22 cellular contexts compared by ENCODE assay signal in the genomic region with DNA sequence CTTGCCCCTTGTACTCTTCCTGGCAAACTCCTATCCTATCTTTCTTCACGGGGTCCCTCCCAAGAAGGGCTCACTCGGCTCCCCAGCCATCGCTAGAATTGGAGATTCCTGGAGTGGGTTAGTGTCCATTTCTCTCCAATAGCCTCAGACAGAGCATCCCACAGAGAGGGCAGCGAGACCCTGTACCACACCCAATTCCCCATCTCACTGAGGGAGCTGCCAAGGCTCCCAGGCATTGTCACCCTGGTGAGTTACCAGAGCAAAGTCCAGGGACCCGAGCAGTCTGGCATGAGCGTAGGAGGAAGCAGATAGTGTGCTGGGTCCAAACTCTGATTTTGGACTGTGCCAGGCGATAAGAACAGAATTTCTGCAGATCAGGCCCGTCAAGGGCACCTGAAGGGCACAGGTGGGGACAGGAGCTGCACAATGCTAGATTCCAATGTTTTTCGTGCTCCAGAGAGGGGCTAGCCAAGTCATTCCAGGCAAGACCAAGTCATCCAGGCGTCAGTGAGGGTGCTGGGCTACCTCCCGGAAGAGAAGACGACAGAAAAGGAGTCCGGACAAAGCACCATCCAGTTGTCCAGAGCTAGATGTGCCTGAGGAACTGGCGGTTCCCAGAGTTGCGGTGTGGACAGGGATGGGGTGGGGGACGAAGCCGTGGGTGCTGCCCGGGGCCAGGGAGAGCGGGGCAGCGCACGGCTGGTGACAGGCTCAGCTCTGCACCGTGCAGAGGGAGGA. TPM values are rescaled to one million over a fixed set of nuclear protein-coding genes. Genes with fewer than 3 reads are reported as not detected.
DNase-seq lines count a peak whose midpoint lies in the region; ATAC-seq and TF ChIP-seq lines count a peak whose summit lies in the region.
"Had no signal": no experiment of that assay in that cellular context is flagged by ENCODE, and none has a peak within 500 bp of the region (broad histone marks: within the 10 kb centered on the region; RNA-seq: fewer than 3 reads in every experiment).

No MANE protein-coding gene starts in this region.

- H3K27me3 Mint-ChIP-seq in CD14-positive monocyte (ENCODE audit: low read depth in 3 of 3) (peaks cover 27 to 36% (median 31%) of the 10 kb centered on the region in 3 donors), neural crest cell (ENCODE audit: low read depth) (no peaks in the 10 kb centered on the region)

- no peaks in the 10 kb centered on the region for H3K27me3 ChIP-seq in Peyer's patch
- peaks cover 15% of the 10 kb centered on the region; the same call in 1 of the 2 replicates for H3K27me3 ChIP-seq in iPS DF 6.9 (ENCODE audit: control insufficient read depth, insufficient read depth, low read length)

- H3K36me3 ChIP-seq in Peyer's patch = peaks cover 0 to 16% (median 0%) of the 10 kb centered on the region in 3 donors
- no peaks in the 10 kb centered on the region for H3K36me3 ChIP-seq in iPS DF 6.9 (ENCODE audit: control insufficient read depth, insufficient read depth, low read length)

- intact Hi-C loops in CD14-positive monocyte (cut with micrococcal nuclease) = no loop called here

- no peak for TF ChIP-seq CTCF in CD14-positive monocyte (IDR thresholded peaks at IDR 0.05)
- no peak for TF ChIP-seq CTCF in Peyer's patch (IDR thresholded peaks at IDR 0.05)
- TF ChIP-seq CTCF in neural crest cell (conservative IDR thresholded peaks at IDR 0.05) = no peak

- H3K4me3 Mint-ChIP-seq in CD14-positive monocyte (peak overlapping the region; percentile 4 to 79), neural crest cell (no peak overlapping the region)
- H3K4me3 Mint-ChIP-seq: central memory CD8-positive, alpha-beta T cell; stimulated activated memory B cell treated with anti-CD40 and anti-IgM and Interleukin-4, amounts not matched to agents 10 μg/mL and 1 μg/mL and 100 μg/mL, for 72 hours had no signal

- peak overlapping the region in 3 of 4 donors; percentile 57 to 93 (median 90) for H3K27ac ChIP-seq in Peyer's patch
- no peak overlapping the region for H3K27ac ChIP-seq in iPS DF 6.9 (ENCODE audit: low read length)
- H3K27ac ChIP-seq: GM23248 had no signal

- no peak for DNase-seq in CD14-positive monocyte (ENCODE audit: low spot score)
- peak in 2 of 3 donors; percentile 84 for DNase-seq in Peyer's patch
- DNase-seq in iPS DF 6.9 (ENCODE audit: low read depth, low spot score) = no peak
- DNase-seq in neural crest cell (ENCODE audit: low read depth, low spot score) = no peak
- no peak for DNase-seq in NCI-H2081 (lab: John Stamatoyannopoulos, UW)
- no peak for DNase-seq in stimulated activated naive CD4-positive, alpha-beta T cell treated with Interleukin-2 at 50 U/mL for 16 hours (lab: John Stamatoyannopoulos, UW)
- no peak for DNase-seq in SKM-1 (lab: John Stamatoyannopoulos, UW; ENCODE audit: unreplicated experiment)
- DNase-seq: activated CD4-positive, alpha-beta T cell treated with anti-CD3 and anti-CD28 coated beads for 48 hours; amygdala; CD4-positive, CD25-positive, alpha-beta regulatory T cell; effector memory CD4-positive, alpha-beta T cell; MM.1S; NCI-H2227 treated with DMSO at 0.1 percent for 48 hours; NCI-H774; stimulated activated CD4-positive, alpha-beta T cell treated with anti-CD3 and anti-CD28 coated beads, Interleukin-1b, Interleukin-23, amount 100 ng/mL, for 48 hours; T-helper 1 cell had no signal

- H3K4me1 Mint-ChIP-seq in CD14-positive monocyte (peaks cover 2% of the 10 kb centered on the region), neural crest cell (no peaks in the 10 kb centered on the region)
- H3K4me1 Mint-ChIP-seq: stimulated activated memory B cell treated with anti-CD40 and anti-IgM and Interleukin-4, amounts not matched to agents 10 μg/mL and 1 μg/mL and 100 μg/mL, for 72 hours had no signal

- H3K27ac Mint-ChIP-seq in CD14-positive monocyte = no peak overlapping the region
- peak overlapping the region; percentile 1 for H3K27ac Mint-ChIP-seq in neural crest cell (ENCODE audit: unreplicated experiment)
- H3K27ac Mint-ChIP-seq: CD4-positive, CD25-positive, alpha-beta regulatory T cell; stimulated activated memory B cell treated with anti-CD40 and anti-IgM and Interleukin-4, amounts not matched to agents 10 μg/mL and 1 μg/mL and 100 μg/mL, for 72 hours had no signal

- TF ChIP-seq POLR2A in Peyer's patch (IDR thresholded peaks at IDR 0.05) = peak; percentile 25 to 35

- WGBS in iPS DF 6.9 (ENCODE audit: insufficient coverage, insufficient read length) = no CpG with 5 or more reads among the region's 22 CpGs

- H3K9me3 ChIP-seq in Peyer's patch (no peaks in the 10 kb centered on the region), iPS DF 6.9 (ENCODE audit: control insufficient read depth, insufficient read depth, low read length) (no peaks in the 10 kb centered on the region)

- no peak for ATAC-seq in HG02885 (IDR thresholded peaks at IDR 0.05; ENCODE audit: poor library complexity, unreplicated experiment)
- ATAC-seq: stimulated activated memory B cell treated with anti-CD40 and anti-IgM and Interleukin-4, amounts not matched to agents 10 μg/mL and 1 μg/mL and 100 μg/mL, for 72 hours had no signal

- H3K9me3 Mint-ChIP-seq in CD14-positive monocyte (peaks cover 9 to 34% (median 20%) of the 10 kb centered on the region in 7 donors), neural crest cell (no peaks in the 10 kb centered on the region)
- H3K9me3 Mint-ChIP-seq: central memory CD8-positive, alpha-beta T cell had no signal

- peaks cover 3 to 6% of the 10 kb centered on the region in 2 donors for H3K36me3 Mint-ChIP-seq in CD14-positive monocyte
- H3K36me3 Mint-ChIP-seq in neural crest cell (ENCODE audit: low read depth) = peaks cover 12% of the 10 kb centered on the region

- H3K4me3 ChIP-seq in Peyer's patch (peak overlapping the region in 2 of 4 donors; percentile 42 to 60), iPS DF 6.9 (ENCODE audit: low read length) (0 out of 2 replicates have a peak overlapping the region, but pooled peaks have one; percentile 1)
- H3K4me3 ChIP-seq: lung, tibial nerve had no signal

- H3K4me1 ChIP-seq in Peyer's patch = peaks cover 0 to 12% (median 0%) of the 10 kb centered on the region in 4 donors
- peaks cover 2% of the 10 kb centered on the region; the same call in 1 of the 2 replicates for H3K4me1 ChIP-seq in iPS DF 6.9 (ENCODE audit: control insufficient read depth, insufficient read depth, low read length)
- H3K4me1 ChIP-seq: tibial nerve had no signal

RNA-seq across cellular contexts. Expression of gene AKR7A3, which starts 15.3 kb away (rescaled TPM):
- polyA plus RNA-seq in CD14-positive monocyte = under 1 TPM in 1 of 2 donors, not detected in 1; 0.15 TPM
- total RNA-seq in Peyer's patch = 100 to 1,000 TPM in 3 of 4 donors, 10 to 100 TPM in 1; 60.2 to 574 (median 416) TPM
- total RNA-seq in neural crest cell = 2.0 and 2.1 TPM in 2 replicates

RNA-seq across cellular contexts. Expression of gene MRTO4, which starts 21.7 kb away (rescaled TPM):
- polyA plus RNA-seq in CD14-positive monocyte = 1 to 10 TPM; 8.4 to 8.7 TPM
- total RNA-seq in Peyer's patch = 10 to 100 TPM in 3 of 4 donors, 1 to 10 TPM in 1; 9.8 to 26.4 (median 12.1) TPM
- 57.3 and 58.3 TPM in 2 replicates for total RNA-seq in neural crest cell

RNA-seq across cellular contexts. Expression of gene EMC1, which starts 22.0 kb away (rescaled TPM):
- polyA plus RNA-seq in CD14-positive monocyte = 10 to 100 TPM; 14.7 to 18.5 TPM
- total RNA-seq in Peyer's patch (10 to 100 TPM; 28.0 to 71.0 (median 37.0) TPM), neural crest cell (57.2 and 61.8 TPM in 2 replicates)

RNA-seq across cellular contexts. Expression of gene AKR7A2, which starts 38.7 kb away (rescaled TPM):
- 100 to 1,000 TPM in 1 of 2 donors, 10 to 100 TPM in 1; 89.3 to 117 TPM for polyA plus RNA-seq in CD14-positive monocyte
- 100 to 1,000 TPM in 3 of 4 donors, 10 to 100 TPM in 1; 56.1 to 168 (median 137) TPM for total RNA-seq in Peyer's patch
- 70.4 and 75.7 TPM in 2 replicates for total RNA-seq in neural crest cell

RNA-seq across cellular contexts. Expression of gene SLC66A1, which starts 38.9 kb away (rescaled TPM):
- 1 to 10 TPM; 9.1 to 9.7 TPM for polyA plus RNA-seq in CD14-positive monocyte
- total RNA-seq in Peyer's patch (10 to 100 TPM; 19.0 to 76.8 (median 45.0) TPM), neural crest cell (27.4 and 32.3 TPM in 2 replicates)

Comparison
In these comparisons a context has a peak if more than half of its experiments do, and no peak if none do; other contexts are left out.
1. DNase-seq: peak in Peyer's patch (2 of 3); none in CD14-positive monocyte (single experiment), iPS DF 6.9 (single experiment), neural crest cell (single experiment), NCI-H2081 (0 of 2), stimulated activated naive CD4-positive, alpha-beta T cell treated with Interleukin-2 at 50 U/mL for 16 hours (single experiment) and SKM-1 (single experiment).
2. RNA of gene AKR7A3, which starts 15.3 kb away (total RNA-seq): 60.2 to 574 TPM in Peyer's patch; 2.0 to 2.1 TPM in neural crest cell; every median in the first group is over 10 times any median in the second.